ENCODE assay signal across 9 cellular contexts in genomic region chr1:87045757-87046422, GRCh38.
DNase-seq lines count a peak whose midpoint lies in the region; ATAC-seq and TF ChIP-seq lines count a peak whose summit lies in the region.
"Had no signal": no experiment of that assay in that cellular context is flagged by ENCODE, and none has a peak within 500 bp of the region (broad histone marks: within the 10 kb centered on the region; RNA-seq: fewer than 3 reads in every experiment).

No MANE protein-coding gene starts in this region.

- no peaks in the 10 kb centered on the region for H3K4me1 ChIP-seq in GM23248 (ENCODE audit: insufficient read depth)

- H2AFZ ChIP-seq in GM23248, result no peak overlapping the region

- H3K27ac ChIP-seq in GM23248, result no peak overlapping the region

- CTCF ChIA-PET in WTC11 (lab: Charles Lee), result no interaction called here

- no peak overlapping the region for H3K4me3 ChIP-seq in GM23248

- peaks cover 46% of the 10 kb centered on the region for H3K4me1 Mint-ChIP-seq in activated naive CD8-positive, alpha-beta T cell treated with anti-CD3 and anti-CD28 coated beads for 36 hours
- H3K4me1 Mint-ChIP-seq in WTC11 (no peaks in the 10 kb centered on the region), mesothelial cell of epicardium (peaks cover 28% of the 10 kb centered on the region)

- peaks cover 16% of the 10 kb centered on the region for H3K36me3 Mint-ChIP-seq in activated naive CD8-positive, alpha-beta T cell treated with anti-CD3 and anti-CD28 coated beads for 36 hours
- H3K36me3 Mint-ChIP-seq in WTC11, result peaks cover 22% of the 10 kb centered on the region
- peaks cover 12% of the 10 kb centered on the region for H3K36me3 Mint-ChIP-seq in mesothelial cell of epicardium

- peak overlapping the region; percentile 46 for H3K4me3 Mint-ChIP-seq in activated naive CD8-positive, alpha-beta T cell treated with anti-CD3 and anti-CD28 coated beads for 36 hours
- H3K4me3 Mint-ChIP-seq in WTC11, result no peak overlapping the region
- no peak overlapping the region for H3K4me3 Mint-ChIP-seq in mesothelial cell of epicardium

- H3K27ac Mint-ChIP-seq in activated naive CD8-positive, alpha-beta T cell treated with anti-CD3 and anti-CD28 coated beads for 36 hours, result peak overlapping the region; percentile 85
- H3K27ac Mint-ChIP-seq in WTC11, result no peak overlapping the region
- H3K27ac Mint-ChIP-seq in mesothelial cell of epicardium, result no peak overlapping the region

- in situ Hi-C loops in GM23248 (cut with MboI), result no loop called here

- H3K9me3 Mint-ChIP-seq in activated naive CD8-positive, alpha-beta T cell treated with anti-CD3 and anti-CD28 coated beads for 36 hours, result peaks cover 12% of the 10 kb centered on the region
- H3K9me3 Mint-ChIP-seq in WTC11 (peaks cover 22% of the 10 kb centered on the region), mesothelial cell of epicardium (peaks cover 20% of the 10 kb centered on the region)

- H4K20me1 ChIP-seq in GM23248 (ENCODE audit: insufficient read depth), result no peaks in the 10 kb centered on the region

- 0 out of 2 replicates have a peak, but pooled peaks cover 7% of the 10 kb centered on the region for H3K79me2 ChIP-seq in GM23248 (ENCODE audit: insufficient read depth)

- TF ChIP-seq CTCF in WTC11 (IDR thresholded peaks at IDR 0.05) (no peak), mesothelial cell of epicardium (IDR thresholded peaks at IDR 0.05; ENCODE audit: unreplicated experiment) (no peak)

- no peak overlapping the region for H3K9ac ChIP-seq in GM23248

- no peak overlapping the region for H3K4me2 ChIP-seq in GM23248 (ENCODE audit: unreplicated experiment)

- no peaks in the 10 kb centered on the region for H3K9me3 ChIP-seq in GM23248 (ENCODE audit: low read depth)

- no peak for ATAC-seq in WTC11

- H3K36me3 ChIP-seq in GM23248 (ENCODE audit: low read depth), result no peaks in the 10 kb centered on the region

- H3K9me2 ChIP-seq in GM23248 (ENCODE audit: insufficient read depth), result no peaks in the 10 kb centered on the region

- 66 to 69% methylated on average over 5 of the region's 5 CpGs for WGBS in GM23248 (ENCODE audit: low coverage in 1 of 2, low lambda C conversion rate in 2 of 2, missing lambda C conversion rate in 2 of 2), 2 experiments

- peak; percentile 6 for DNase-seq in GM23248
- DNase-seq in OCI-M1 (lab: John Stamatoyannopoulos, UW), result peak; percentile 69
- DNase-seq in activated naive CD8-positive, alpha-beta T cell treated with anti-CD3 and anti-CD28 coated beads for 36 hours, result peak; percentile 56
- peak; percentile 10 for DNase-seq in stimulated activated naive CD4-positive, alpha-beta T cell treated with Interleukin-2 at 50 U/mL for 16 hours (lab: John Stamatoyannopoulos, UW)
- DNase-seq in WTC11 (ENCODE audit: low spot score), result no peak
- no peak for DNase-seq in mesothelial cell of epicardium (ENCODE audit: low spot score in 2 of 2, unreplicated experiment in 2 of 2)
- no peak for DNase-seq in cerebellum (ENCODE audit: low spot score)
- DNase-seq: NCI-H446 treated with DMSO at 0.1 percent for 48 hours, substantia nigra had no signal

- POLR2A ChIA-PET in WTC11 (lab: Charles Lee), result no interaction called here

- H3K27me3 ChIP-seq in GM23248 (replicated peaks; ENCODE audit: insufficient read depth), result no peaks in the 10 kb centered on the region

- no peaks in the 10 kb centered on the region for H3K27me3 Mint-ChIP-seq in activated naive CD8-positive, alpha-beta T cell treated with anti-CD3 and anti-CD28 coated beads for 36 hours
- H3K27me3 Mint-ChIP-seq in WTC11 (ENCODE audit: low read depth) (no peaks in the 10 kb centered on the region), mesothelial cell of epicardium (ENCODE audit: low read depth) (no peaks in the 10 kb centered on the region)

- no peaks in the 10 kb centered on the region for H3F3A ChIP-seq in GM23248 (ENCODE audit: insufficient read depth)

TF ChIP-seq in WTC11, 78 proteins besides CTCF, POLR2A, EP300 and RAD21:
- TF ChIP-seq NFYB (CRISPR knock-in tag; conservative IDR thresholded peaks at IDR 0.05; ENCODE audit: low read depth) (no peak), ATF6 (CRISPR knock-in tag; IDR thresholded peaks at IDR 0.05) (no peak), TEAD4 (CRISPR knock-in tag; IDR thresholded peaks at IDR 0.05) (no peak), EMX1 (CRISPR knock-in tag; IDR thresholded peaks at IDR 0.05) (no peak), SMAD3 (CRISPR knock-in tag; IDR thresholded peaks at IDR 0.05; ENCODE audit: borderline replicate concordance) (no peak), NFATC4 (CRISPR knock-in tag; IDR thresholded peaks at IDR 0.05) (no peak), TP53 (CRISPR knock-in tag; IDR thresholded peaks at IDR 0.05) (no peak), RORB (CRISPR knock-in tag; IDR thresholded peaks at IDR 0.05) (no peak), ZNF425 (CRISPR knock-in tag; conservative IDR thresholded peaks at IDR 0.05) (no peak)
- TF ChIP-seq, protein P1, sequence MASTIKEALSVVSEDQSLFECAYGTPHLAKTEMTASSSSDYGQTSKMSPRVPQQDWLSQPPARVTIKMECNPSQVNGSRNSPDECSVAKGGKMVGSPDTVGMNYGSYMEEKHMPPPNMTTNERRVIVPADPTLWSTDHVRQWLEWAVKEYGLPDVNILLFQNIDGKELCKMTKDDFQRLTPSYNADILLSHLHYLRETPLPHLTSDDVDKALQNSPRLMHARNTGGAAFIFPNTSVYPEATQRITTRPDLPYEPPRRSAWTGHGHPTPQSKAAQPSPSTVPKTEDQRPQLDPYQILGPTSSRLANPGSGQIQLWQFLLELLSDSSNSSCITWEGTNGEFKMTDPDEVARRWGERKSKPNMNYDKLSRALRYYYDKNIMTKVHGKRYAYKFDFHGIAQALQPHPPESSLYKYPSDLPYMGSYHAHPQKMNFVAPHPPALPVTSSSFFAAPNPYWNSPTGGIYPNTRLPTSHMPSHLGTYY (CRISPR knock-in tag; IDR thresholded peaks at IDR 0.05), result no peak

Comparison
In these comparisons a context has a peak if more than half of its experiments do, and no peak if none do; other contexts are left out.
1. DNase-seq: peak in GM23248 (single experiment), OCI-M1 (single experiment), activated naive CD8-positive, alpha-beta T cell treated with anti-CD3 and anti-CD28 coated beads for 36 hours (single experiment) and stimulated activated naive CD4-positive, alpha-beta T cell treated with Interleukin-2 at 50 U/mL for 16 hours (single experiment); none in WTC11 (single experiment), mesothelial cell of epicardium (0 of 2) and cerebellum (single experiment).